In genomic region chr4:94453534-94453963, GRCh38 we compare ENCODE assay signal across 8 cellular contexts. TPM values are rescaled to one million over a fixed set of nuclear protein-coding genes. Genes with fewer than 3 reads are reported as not detected.
DNase-seq lines count a peak whose midpoint lies in the region; TF ChIP-seq lines count a peak whose summit lies in the region.

No MANE protein-coding gene starts in this region.

- H3K4me3 ChIP-seq in CD4-positive, alpha-beta memory T cell (ENCODE audit: low read length in 2 of 2) = no peak overlapping the region
- H3K4me3 ChIP-seq in MG63 = peak overlapping the region; percentile 87
- peak overlapping the region; percentile 94 for H3K4me3 ChIP-seq in endocrine pancreas (ENCODE audit: control insufficient read depth, insufficient read depth, low read length)

- peak overlapping the region; percentile 49 to 93 (median 88) for H3K4me3 Mint-ChIP-seq in CD4-positive, alpha-beta memory T cell
- H3K4me3 Mint-ChIP-seq in neural crest cell = peak overlapping the region; percentile 94

- peaks cover 19% of the 10 kb centered on the region for H3K4me1 ChIP-seq in CD4-positive, alpha-beta memory T cell (ENCODE audit: insufficient read depth, low read length)
- H3K4me1 ChIP-seq in endocrine pancreas (ENCODE audit: control insufficient read depth, insufficient read depth, low read length) = peaks cover 29% of the 10 kb centered on the region

- H3K27ac ChIP-seq in CD4-positive, alpha-beta memory T cell (ENCODE audit: low read depth, low read length) = no peak overlapping the region

- peak overlapping the region in 2 of 7 donors; percentile 65 to 84 for H3K27ac Mint-ChIP-seq in CD4-positive, alpha-beta memory T cell
- no peak overlapping the region for H3K27ac Mint-ChIP-seq in neural crest cell (ENCODE audit: unreplicated experiment)

- H3K9me3 ChIP-seq in CD4-positive, alpha-beta memory T cell (ENCODE audit: control insufficient read depth in 1 of 2, low read length in 2 of 2) = no peaks in the 10 kb centered on the region
- H3K9me3 ChIP-seq in MG63 = no peaks in the 10 kb centered on the region
- H3K9me3 ChIP-seq in endocrine pancreas (ENCODE audit: control insufficient read depth, low read length) = no peaks in the 10 kb centered on the region

- no peaks in the 10 kb centered on the region for H3K27me3 ChIP-seq in CD4-positive, alpha-beta memory T cell (ENCODE audit: insufficient read depth, low read length)
- no peaks in the 10 kb centered on the region for H3K27me3 ChIP-seq in MG63
- no peaks in the 10 kb centered on the region for H3K27me3 ChIP-seq in endocrine pancreas (ENCODE audit: control insufficient read depth, insufficient read depth, low read length)

- no peaks in the 10 kb centered on the region for H3K36me3 ChIP-seq in CD4-positive, alpha-beta memory T cell (ENCODE audit: insufficient read depth, low read length)
- H3K36me3 ChIP-seq in MG63 (peaks cover 15% of the 10 kb centered on the region), endocrine pancreas (ENCODE audit: control insufficient read depth, insufficient read depth, low read length) (peaks cover 6% of the 10 kb centered on the region)

- intact Hi-C loops in CD4-positive, alpha-beta memory T cell (cut with micrococcal nuclease) = loop anchor here (5.0 kb wide), 1 partner anchor 46 kb away; no protein-coding TSS in a partner anchor

- H3K4me1 Mint-ChIP-seq in CD4-positive, alpha-beta memory T cell = peaks cover 24 to 34% (median 26%) of the 10 kb centered on the region in 4 donors
- H3K4me1 Mint-ChIP-seq in neural crest cell = peaks cover 50% of the 10 kb centered on the region

- DNase-seq in CD4-positive, alpha-beta memory T cell = no peak
- DNase-seq in MG63 (no peak), neural crest cell (ENCODE audit: low read depth, low spot score) (no peak), GM03348 (ENCODE audit: low spot score) (no peak), GM13977 (ENCODE audit: low spot score) (no peak), HuH-7 (ENCODE audit: low spot score) (no peak)
- no peak for DNase-seq in activated effector memory CD4-positive, alpha-beta T cell treated with Interleukin-2 at 50 U/mL for 16 hours

- peaks cover 0 to 4% of the 10 kb centered on the region in 2 donors for H3K27me3 Mint-ChIP-seq in CD4-positive, alpha-beta memory T cell
- H3K27me3 Mint-ChIP-seq in neural crest cell (ENCODE audit: low read depth) = no peaks in the 10 kb centered on the region

- no peaks in the 10 kb centered on the region for H3K9me3 Mint-ChIP-seq in CD4-positive, alpha-beta memory T cell
- H3K9me3 Mint-ChIP-seq in neural crest cell = no peaks in the 10 kb centered on the region

- CTCF ChIA-PET in CD4-positive, alpha-beta memory T cell (lab: Charles Lee; ENCODE audit: partially characterized antibody) = interaction anchor here (1.3 to 1.8 kb wide), 2 partner anchors 46 to 167 kb away, joined by 5 to 13 read pairs; no protein-coding TSS in a partner anchor

- in situ Hi-C loops in GM13977 (cut with MboI; ENCODE audit: low pct_unique_long_range_greater_than_20kb, low sequenced_read_pairs, unreplicated experiment) = no loop called here

- POLR2A ChIA-PET in CD4-positive, alpha-beta memory T cell (lab: Charles Lee; ENCODE audit: partially characterized antibody) = interaction anchor here (2.7 kb wide), 1 partner anchor 246 kb away, joined by 7 read pairs; the partner anchor contains the start of gene SMARCAD1

- TF ChIP-seq CTCF in neural crest cell (conservative IDR thresholded peaks at IDR 0.05) (no peak), GM13977 (IDR thresholded peaks at IDR 0.05; ENCODE audit: extremely low read depth, insufficient read depth, missing control alignments) (no peak)

- peaks cover 0 to 8% of the 10 kb centered on the region in 2 donors for H3K36me3 Mint-ChIP-seq in CD4-positive, alpha-beta memory T cell
- no peaks in the 10 kb centered on the region for H3K36me3 Mint-ChIP-seq in neural crest cell (ENCODE audit: low read depth)

- H3K9ac ChIP-seq in endocrine pancreas (ENCODE audit: control insufficient read depth, insufficient read depth, low read length) = peak overlapping the region; percentile 98

RNA-seq across cellular contexts. Expression of gene PDLIM5, which starts 1.8 kb away (rescaled TPM):
- total RNA-seq in CD4-positive, alpha-beta memory T cell = 10 to 100 TPM; 37.4 to 38.9 TPM
- 10 to 100 TPM; 50.3 to 57.5 TPM for polyA plus RNA-seq in CD4-positive, alpha-beta memory T cell
- 19.4 and 21.1 TPM in 2 replicates for total RNA-seq in MG63 (2014; rRNA removed; shearing (Covaris generic); ENCODE audit: low replicate concordance)
- 71.0 and 72.5 TPM in 2 replicates for total RNA-seq in neural crest cell

Comparison
In these comparisons a context has a peak if more than half of its experiments do, and no peak if none do; other contexts are left out.
1. H3K4me3 ChIP-seq: peak in MG63 (single experiment) and endocrine pancreas (single experiment); none in CD4-positive, alpha-beta memory T cell (0 of 2).